ENCODE assay signal across 9 cellular contexts in the genomic region with DNA sequence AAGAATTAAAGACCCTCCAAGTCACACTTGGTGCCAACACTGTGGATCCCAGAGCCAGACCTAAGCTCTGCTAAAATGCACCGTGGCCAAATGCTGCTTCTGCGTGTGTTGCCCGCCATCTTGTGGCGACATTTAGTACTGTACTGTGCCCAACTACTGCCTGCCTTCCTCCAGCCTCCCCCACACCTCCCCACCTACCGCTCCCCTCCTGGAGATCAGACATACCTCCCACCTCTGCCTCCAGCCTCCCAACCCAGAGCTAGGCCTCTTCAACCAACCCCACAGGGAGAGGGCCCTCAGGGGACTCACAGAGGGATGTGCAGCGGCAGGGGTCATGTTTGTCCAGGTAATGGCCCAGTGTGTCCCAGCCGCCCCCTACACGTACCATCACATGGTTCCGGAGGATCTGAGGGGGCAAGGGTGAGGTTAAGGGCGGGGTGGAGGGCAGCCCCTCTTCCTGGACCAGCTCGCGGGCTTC. TPM values are rescaled to one million over a fixed set of nuclear protein-coding genes. Genes with fewer than 3 reads are reported as not detected.
A peak's percentile ranks its signal among the peaks of the same experiment; 100 is the strongest.
DNase-seq lines count a peak whose midpoint lies in the region; ATAC-seq, FAIRE-seq and TF ChIP-seq lines count a peak whose summit lies in the region.
"Had no signal": no experiment of that assay in that cellular context is flagged by ENCODE, and none has a peak within 500 bp of the region (broad histone marks: within the 10 kb centered on the region; RNA-seq: fewer than 3 reads in every experiment).

No MANE protein-coding gene starts in this region.

- no peak for ATAC-seq in HG03139 (IDR thresholded peaks at IDR 0.05; ENCODE audit: unreplicated experiment)

- H4K20me1 ChIP-seq in keratinocyte (ENCODE audit: control insufficient read depth, extremely low read depth, insufficient read depth, low read length), result no peaks in the 10 kb centered on the region

- H3K4me1 Mint-ChIP-seq in MCF 10A (ENCODE audit: insufficient read depth, unreplicated experiment), result peaks cover 10% of the 10 kb centered on the region

- H3K27ac Mint-ChIP-seq in MCF 10A (ENCODE audit: low read depth, unreplicated experiment), result no peak overlapping the region

- H3K27me3 ChIP-seq in keratinocyte (ENCODE audit: control insufficient read depth, extremely low read depth, insufficient read depth, low read length), result peaks cover 14% of the 10 kb centered on the region

- TF ChIP-seq CTCF in VCaP (conservative IDR thresholded peaks at IDR 0.05) (peak; percentile 98), MCF 10A (IDR thresholded peaks at IDR 0.05; ENCODE audit: unreplicated experiment) (peak; percentile 95), keratinocyte (optimal IDR thresholded peaks at IDR 0.05 in 1 of 3, IDR thresholded peaks at IDR 0.05 in 1 of 3, conservative IDR thresholded peaks at IDR 0.05 in 1 of 3; ENCODE audit: extremely low read depth in 1 of 3, insufficient read depth in 2 of 3, low read length in 3 of 3) (peak; percentile 83 to 100 (median 86))

- FAIRE-seq in GM12892 (lab: Jason Lieb, UNC) (no peak), keratinocyte (lab: Jason Lieb, UNC) (no peak)

- H3K4me3 Mint-ChIP-seq in MCF 10A (ENCODE audit: unreplicated experiment), result no peak overlapping the region

- no peaks in the 10 kb centered on the region for H3K79me2 ChIP-seq in keratinocyte (ENCODE audit: control insufficient read depth, insufficient read depth, low read length)

- CTCF ChIA-PET in MCF 10A (lab: Yijun Ruan, JAX), result interaction anchor here (0.6 to 9.3 kb wide), 45 partner anchors 9 to 1221 kb away, joined by 3 to 150 read pairs (median 5); partner anchors contain the start of genes C17orf50, RASL10B and TAF15

- H3K27ac ChIP-seq in VCaP (peak overlapping the region; percentile 36; the same call in 1 of the 2 replicates), keratinocyte (ENCODE audit: control insufficient read depth, insufficient read depth, low read length) (no peak overlapping the region)

- H3K36me3 Mint-ChIP-seq in MCF 10A (ENCODE audit: insufficient read depth, unreplicated experiment), result peaks cover 4% of the 10 kb centered on the region

- H3K4me2 ChIP-seq in keratinocyte (ENCODE audit: control insufficient read depth, extremely low read depth, insufficient read depth, low read depth, low read length), result peak overlapping the region; percentile 5

- POLR2A ChIA-PET in MCF 10A (lab: Yijun Ruan, JAX), result interaction anchor here (0.6 to 2.6 kb wide), 8 partner anchors 9 to 602 kb away, joined by 3 to 16 read pairs (median 3); partner anchors contain the start of gene TAF15

- peak; percentile 90 for DNase-seq in 8988T
- DNase-seq in GM12892 (ENCODE audit: insufficient read length), result peak; percentile 79
- peak; percentile 71 for DNase-seq in NCI-H2107 (lab: John Stamatoyannopoulos, UW)
- peak; percentile 80 for DNase-seq in MCF 10A (ENCODE audit: unreplicated experiment)
- no peak for DNase-seq in keratinocyte (ENCODE audit: low read depth, low spot score)
- DNase-seq in stimulated activated CD4-positive, alpha-beta T cell treated with anti-CD3 and anti-CD28 coated beads, Interleukin-1b, Interleukin-23, amount 100 ng/mL, for 24 hours (ENCODE audit: low read depth in 4 of 4, low spot score in 1 of 4), result peak; percentile 59 to 74 (median 67)

- no TSS peak for BruUV-seq in MCF 10A (replicated peaks; lab: Mats Ljungman, UMichigan)

- H3K9me1 ChIP-seq in keratinocyte (ENCODE audit: control insufficient read depth, extremely low read depth, insufficient read depth, low read length), result peaks cover 3% of the 10 kb centered on the region

- no peaks in the 10 kb centered on the region for H3K9me3 Mint-ChIP-seq in MCF 10A (ENCODE audit: unreplicated experiment)
- H3K9me3 Mint-ChIP-seq: stimulated activated naive CD8-positive, alpha-beta T cell treated with anti-CD3 and anti-CD28 coated beads, Interleukin-15, Interleukin-2, amounts not matched to agents 100 ng/mL and 50 ng/mL, for 24 hours had no signal

- no peak overlapping the region for H2AFZ ChIP-seq in keratinocyte (ENCODE audit: control insufficient read depth, low read length)

- H3K9me3 ChIP-seq in keratinocyte (ENCODE audit: control insufficient read depth, low read depth, low read length), result no peaks in the 10 kb centered on the region

- no peak overlapping the region for H3K9ac ChIP-seq in keratinocyte (ENCODE audit: control insufficient read depth, extremely low read depth, insufficient read depth, low read length)

- H3K36me3 ChIP-seq in keratinocyte (ENCODE audit: control insufficient read depth in 2 of 2, extremely low read depth in 1 of 2, insufficient read depth in 2 of 2, low read length in 2 of 2), result no peaks in the 10 kb centered on the region

- peaks cover 16% of the 10 kb centered on the region for H3K27me3 Mint-ChIP-seq in MCF 10A (ENCODE audit: insufficient read depth, unreplicated experiment)

- H3K4me3 ChIP-seq in keratinocyte (ENCODE audit: control insufficient read depth in 2 of 3, extremely low read depth in 1 of 3, insufficient read depth in 2 of 3, low read depth in 1 of 3, low read length in 3 of 3), result no peak overlapping the region

- H3K4me1 ChIP-seq in keratinocyte (ENCODE audit: control insufficient read depth, extremely low read depth, insufficient read depth, low read length), result peaks cover 28% of the 10 kb centered on the region

- intact Hi-C loops in MCF 10A (cut with micrococcal nuclease), result loop anchor here (1.0 to 10.0 kb wide), 5 partner anchors 83 to 1325 kb away; partner anchors contain the start of gene SLFN12L

- no peak for TF ChIP-seq POLR2A in GM12892 (IDR thresholded peaks at IDR 0.05; ENCODE audit: low read depth, low read length)

- dilution Hi-C loops in keratinocyte (cut with MboI; ENCODE audit: extremely low pct_ligation_motif_present, low sequenced_read_pairs), result no loop called here

RNA-seq across cellular contexts. Expression of gene GAS2L2, which starts 5.5 kb away (rescaled TPM):
- not detected for polyA plus RNA-seq in GM12892 (2012; ENCODE audit: missing spikeins)
- total RNA-seq in MCF 10A (2022), result 0.23 and 0.39 TPM in 2 replicates
- polyA plus RNA-seq in keratinocyte, result 0.02 to 0.05 TPM (median 0.05 TPM) in 3 replicates
- not detected for polyA plus RNA-seq in keratinocyte (2011; ENCODE audit: low read depth)
- polyA plus RNA-seq in keratinocyte (2011; cell fraction: cytosol; rRNA removed), result 0.05 TPM in 1 of 2 replicates, not detected in the other
- 0.14 TPM in 1 of 2 replicates, not detected in the other for polyA plus RNA-seq in keratinocyte (2011; cell fraction: nucleus; rRNA removed)
- polyA plus RNA-seq in keratinocyte (2012; ENCODE audit: low replicate concordance), result 0.05 TPM in 1 of 2 replicates, not detected in the other
- polyA minus RNA-seq in keratinocyte, result not detected in 3 replicates
- polyA minus RNA-seq in keratinocyte (2011; cell fraction: cytosol; rRNA and poly(A)+ RNA removed), result not detected
- polyA minus RNA-seq in keratinocyte (2011; cell fraction: nucleus; rRNA and poly(A)+ RNA removed), result not detected in 2 replicates

RNA-seq across cellular contexts. Expression of gene C17orf50, which starts 13.1 kb away (rescaled TPM):
- not detected for polyA plus RNA-seq in GM12892 (2012; ENCODE audit: missing spikeins)
- not detected in 2 replicates for total RNA-seq in MCF 10A (2022)
- polyA plus RNA-seq in keratinocyte, result not detected in 3 replicates
- not detected for polyA plus RNA-seq in keratinocyte (2011; ENCODE audit: low read depth)
- polyA plus RNA-seq in keratinocyte (2011; cell fraction: cytosol; rRNA removed), result not detected in 2 replicates
- not detected in 2 replicates for polyA plus RNA-seq in keratinocyte (2011; cell fraction: nucleus; rRNA removed)
- polyA plus RNA-seq in keratinocyte (2012; ENCODE audit: low replicate concordance), result not detected in 2 replicates
- not detected in 3 replicates for polyA minus RNA-seq in keratinocyte
- not detected for polyA minus RNA-seq in keratinocyte (2011; cell fraction: cytosol; rRNA and poly(A)+ RNA removed)
- polyA minus RNA-seq in keratinocyte (2011; cell fraction: nucleus; rRNA and poly(A)+ RNA removed), result not detected in 2 replicates

RNA-seq across cellular contexts. Expression of gene RASL10B, which starts 16.1 kb away (rescaled TPM):
- polyA plus RNA-seq in GM12892 (2012; ENCODE audit: missing spikeins), result not detected
- total RNA-seq in MCF 10A (2022), result 0.09 and 0.10 TPM in 2 replicates
- polyA plus RNA-seq in keratinocyte, result 0.07 to 0.32 TPM (median 0.30 TPM) in 3 replicates
- polyA plus RNA-seq in keratinocyte (2011; ENCODE audit: low read depth), result not detected
- polyA plus RNA-seq in keratinocyte (2011; cell fraction: cytosol; rRNA removed), result 0.16 and 0.34 TPM in 2 replicates
- polyA plus RNA-seq in keratinocyte (2011; cell fraction: nucleus; rRNA removed), result 0.13 and 0.31 TPM in 2 replicates
- 0.07 and 0.13 TPM in 2 replicates for polyA plus RNA-seq in keratinocyte (2012; ENCODE audit: low replicate concordance)
- 0.32 to 0.96 TPM in 2 of 3 replicates, not detected in the other for polyA minus RNA-seq in keratinocyte
- polyA minus RNA-seq in keratinocyte (2011; cell fraction: cytosol; rRNA and poly(A)+ RNA removed), result not detected
- 0.21 and 1.6 TPM in 2 replicates for polyA minus RNA-seq in keratinocyte (2011; cell fraction: nucleus; rRNA and poly(A)+ RNA removed)

RNA-seq across cellular contexts. Expression of gene MMP28, which starts 47.9 kb away (rescaled TPM):
- polyA plus RNA-seq in GM12892 (2012; ENCODE audit: missing spikeins), result not detected
- 22.3 and 27.4 TPM in 2 replicates for total RNA-seq in MCF 10A (2022)
- polyA plus RNA-seq in keratinocyte, result 13.7 to 43.5 TPM (median 21.3 TPM) in 3 replicates
- polyA plus RNA-seq in keratinocyte (2011; ENCODE audit: low read depth), result 11.1 TPM
- 26.2 and 27.8 TPM in 2 replicates for polyA plus RNA-seq in keratinocyte (2011; cell fraction: cytosol; rRNA removed)
- 31.1 and 34.2 TPM in 2 replicates for polyA plus RNA-seq in keratinocyte (2011; cell fraction: nucleus; rRNA removed)
- polyA plus RNA-seq in keratinocyte (2012; ENCODE audit: low replicate concordance), result 12.5 and 33.7 TPM in 2 replicates
- polyA minus RNA-seq in keratinocyte, result 15.4 to 22.9 TPM (median 19.7 TPM) in 3 replicates
- 30.5 TPM for polyA minus RNA-seq in keratinocyte (2011; cell fraction: cytosol; rRNA and poly(A)+ RNA removed)
- 16.4 and 28.5 TPM in 2 replicates for polyA minus RNA-seq in keratinocyte (2011; cell fraction: nucleus; rRNA and poly(A)+ RNA removed)
